Comparison of ENCODE assay signal across 1 cellular context in the genomic region with DNA sequence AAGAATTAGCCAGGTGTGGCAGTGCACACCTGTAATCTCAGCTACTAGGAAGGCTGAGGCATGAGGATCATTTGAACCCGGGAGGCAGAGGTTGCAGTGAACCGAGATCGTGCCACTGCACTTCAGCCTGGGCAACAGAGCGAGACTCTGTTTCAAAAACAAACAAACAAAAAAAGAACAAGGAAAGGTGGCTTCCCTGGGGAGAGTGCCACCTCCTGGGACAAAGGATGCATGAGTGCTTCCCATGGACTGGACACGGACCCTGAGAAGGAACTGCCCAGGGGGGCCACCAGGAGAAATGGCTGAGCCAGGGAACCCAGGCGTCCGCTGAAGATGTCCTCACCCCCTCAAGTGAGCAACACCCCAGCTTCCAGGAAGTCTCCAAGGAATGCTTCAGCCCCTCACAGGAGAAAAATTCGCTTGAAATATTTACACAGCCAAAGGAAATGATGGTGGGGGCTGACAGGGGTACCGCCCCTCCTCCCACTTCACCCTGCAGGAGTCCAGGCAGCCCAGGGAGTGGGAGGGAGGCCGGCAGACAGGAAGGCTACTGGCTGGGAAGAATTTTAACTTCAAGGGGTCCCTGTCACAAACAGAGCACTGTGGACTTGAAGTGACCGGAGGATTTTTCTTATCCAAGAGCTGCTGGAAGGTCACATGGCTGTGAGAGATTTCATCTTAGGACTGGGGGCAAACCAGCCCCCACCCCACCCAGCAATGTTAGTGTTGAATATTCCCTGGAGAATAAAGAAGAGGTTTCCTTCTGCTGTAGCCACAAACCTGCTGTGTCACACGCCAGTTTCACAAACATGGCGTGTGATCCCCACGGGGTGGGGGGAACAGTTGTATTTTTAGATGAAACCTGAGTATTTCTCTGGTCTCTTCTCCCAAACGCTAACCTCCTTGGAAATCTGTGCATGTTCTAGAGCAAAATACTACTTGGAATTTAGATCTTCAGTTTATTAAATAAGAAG.
TF ChIP-seq lines count a peak whose summit lies in the region.

No MANE protein-coding gene starts in this region.

TF ChIP-seq in GM23338, 12 proteins besides CTCF, POLR2A, EP300 and RAD21 (continued from another document):
- TF ChIP-seq, protein P1, sequence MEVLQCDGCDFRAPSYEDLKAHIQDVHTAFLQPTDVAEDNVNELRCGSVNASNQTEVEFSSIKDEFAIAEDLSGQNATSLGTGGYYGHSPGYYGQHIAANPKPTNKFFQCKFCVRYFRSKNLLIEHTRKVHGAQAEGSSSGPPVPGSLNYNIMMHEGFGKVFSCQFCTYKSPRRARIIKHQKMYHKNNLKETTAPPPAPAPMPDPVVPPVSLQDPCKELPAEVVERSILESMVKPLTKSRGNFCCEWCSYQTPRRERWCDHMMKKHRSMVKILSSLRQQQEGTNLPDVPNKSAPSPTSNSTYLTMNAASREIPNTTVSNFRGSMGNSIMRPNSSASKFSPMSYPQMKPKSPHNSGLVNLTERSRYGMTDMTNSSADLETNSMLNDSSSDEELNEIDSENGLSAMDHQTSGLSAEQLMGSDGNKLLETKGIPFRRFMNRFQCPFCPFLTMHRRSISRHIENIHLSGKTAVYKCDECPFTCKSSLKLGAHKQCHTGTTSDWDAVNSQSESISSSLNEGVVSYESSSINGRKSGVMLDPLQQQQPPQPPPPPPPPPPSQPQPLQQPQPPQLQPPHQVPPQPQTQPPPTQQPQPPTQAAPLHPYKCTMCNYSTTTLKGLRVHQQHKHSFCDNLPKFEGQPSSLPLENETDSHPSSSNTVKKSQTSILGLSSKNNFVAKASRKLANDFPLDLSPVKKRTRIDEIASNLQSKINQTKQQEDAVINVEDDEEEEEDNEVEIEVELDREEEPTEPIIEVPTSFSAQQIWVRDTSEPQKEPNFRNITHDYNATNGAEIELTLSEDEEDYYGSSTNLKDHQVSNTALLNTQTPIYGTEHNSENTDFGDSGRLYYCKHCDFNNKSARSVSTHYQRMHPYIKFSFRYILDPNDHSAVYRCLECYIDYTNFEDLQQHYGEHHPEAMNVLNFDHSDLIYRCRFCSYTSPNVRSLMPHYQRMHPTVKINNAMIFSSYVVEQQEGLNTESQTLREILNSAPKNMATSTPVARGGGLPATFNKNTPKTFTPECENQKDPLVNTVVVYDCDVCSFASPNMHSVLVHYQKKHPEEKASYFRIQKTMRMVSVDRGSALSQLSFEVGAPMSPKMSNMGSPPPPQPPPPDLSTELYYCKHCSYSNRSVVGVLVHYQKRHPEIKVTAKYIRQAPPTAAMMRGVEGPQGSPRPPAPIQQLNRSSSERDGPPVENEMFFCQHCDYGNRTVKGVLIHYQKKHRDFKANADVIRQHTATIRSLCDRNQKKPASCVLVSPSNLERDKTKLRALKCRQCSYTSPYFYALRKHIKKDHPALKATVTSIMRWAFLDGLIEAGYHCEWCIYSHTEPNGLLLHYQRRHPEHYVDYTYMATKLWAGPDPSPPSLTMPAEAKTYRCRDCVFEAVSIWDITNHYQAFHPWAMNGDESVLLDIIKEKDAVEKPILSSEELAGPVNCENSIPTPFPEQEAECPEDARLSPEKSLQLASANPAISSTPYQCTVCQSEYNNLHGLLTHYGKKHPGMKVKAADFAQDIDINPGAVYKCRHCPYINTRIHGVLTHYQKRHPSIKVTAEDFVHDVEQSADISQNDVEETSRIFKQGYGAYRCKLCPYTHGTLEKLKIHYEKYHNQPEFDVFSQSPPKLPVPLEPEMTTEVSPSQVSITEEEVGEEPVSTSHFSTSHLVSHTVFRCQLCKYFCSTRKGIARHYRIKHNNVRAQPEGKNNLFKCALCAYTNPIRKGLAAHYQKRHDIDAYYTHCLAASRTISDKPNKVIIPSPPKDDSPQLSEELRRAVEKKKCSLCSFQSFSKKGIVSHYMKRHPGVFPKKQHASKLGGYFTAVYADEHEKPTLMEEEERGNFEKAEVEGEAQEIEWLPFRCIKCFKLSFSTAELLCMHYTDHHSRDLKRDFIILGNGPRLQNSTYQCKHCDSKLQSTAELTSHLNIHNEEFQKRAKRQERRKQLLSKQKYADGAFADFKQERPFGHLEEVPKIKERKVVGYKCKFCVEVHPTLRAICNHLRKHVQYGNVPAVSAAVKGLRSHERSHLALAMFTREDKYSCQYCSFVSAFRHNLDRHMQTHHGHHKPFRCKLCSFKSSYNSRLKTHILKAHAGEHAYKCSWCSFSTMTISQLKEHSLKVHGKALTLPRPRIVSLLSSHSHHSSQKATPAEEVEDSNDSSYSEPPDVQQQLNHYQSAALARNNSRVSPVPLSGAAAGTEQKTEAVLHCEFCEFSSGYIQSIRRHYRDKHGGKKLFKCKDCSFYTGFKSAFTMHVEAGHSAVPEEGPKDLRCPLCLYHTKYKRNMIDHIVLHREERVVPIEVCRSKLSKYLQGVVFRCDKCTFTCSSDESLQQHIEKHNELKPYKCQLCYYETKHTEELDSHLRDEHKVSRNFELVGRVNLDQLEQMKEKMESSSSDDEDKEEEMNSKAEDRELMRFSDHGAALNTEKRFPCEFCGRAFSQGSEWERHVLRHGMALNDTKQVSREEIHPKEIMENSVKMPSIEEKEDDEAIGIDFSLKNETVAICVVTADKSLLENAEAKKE (CRISPR knock-in tag; IDR thresholded peaks at IDR 0.05): no peak
- no peak for TF ChIP-seq REST (IDR thresholded peaks at IDR 0.05; ENCODE audit: unreplicated experiment)
- no peak for TF ChIP-seq EZH2phosphoT487 (IDR thresholded peaks at IDR 0.05; ENCODE audit: unreplicated experiment)
- TF ChIP-seq ZNF114 (CRISPR knock-in tag; IDR thresholded peaks at IDR 0.05): no peak
- no peak for TF ChIP-seq JUNB (IDR thresholded peaks at IDR 0.05; ENCODE audit: unreplicated experiment)
TF ChIP-seq in GM23338: peak in this region for 0.
